In the genomic region with DNA sequence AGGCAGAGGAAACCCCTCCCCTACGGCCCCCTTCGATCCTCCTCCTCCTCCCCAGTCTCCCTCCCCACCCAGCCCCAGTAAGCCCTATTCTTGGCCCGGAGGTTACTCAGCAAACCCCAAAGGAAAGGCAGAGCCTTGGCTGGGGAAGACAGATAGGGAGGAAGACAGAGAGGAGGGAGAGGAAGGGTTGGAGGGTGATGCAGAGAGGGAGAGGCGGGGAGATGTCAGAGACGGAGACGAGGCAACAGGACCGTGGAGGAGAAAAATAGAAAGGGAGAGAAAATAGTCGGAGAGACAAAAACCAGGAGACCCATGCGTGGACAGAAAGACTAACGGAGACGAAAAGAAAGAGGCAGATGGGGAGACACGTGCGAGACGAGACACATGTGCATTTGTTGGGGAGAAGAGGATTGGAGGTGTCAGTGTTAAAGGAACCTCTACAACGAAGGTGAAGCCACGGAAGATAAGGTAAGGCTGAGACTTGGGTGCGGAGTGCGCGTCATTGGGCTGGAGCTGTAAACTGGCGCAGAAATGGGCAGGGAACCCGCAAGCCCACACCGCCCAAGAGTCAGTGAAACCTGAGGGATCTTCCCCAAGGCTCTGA, we compare ENCODE assay signal across 8 cellular contexts. TPM values are rescaled to one million over a fixed set of nuclear protein-coding genes. Genes with fewer than 3 reads are reported as not detected.
DNase-seq lines count a peak whose midpoint lies in the region; ATAC-seq and TF ChIP-seq lines count a peak whose summit lies in the region.

No MANE protein-coding gene starts in this region.

- H3K9me3 Mint-ChIP-seq in activated T-cell treated with anti-CD3 and anti-CD28 coated beads, Interleukin-2, amount 50 U/mL, for 24 hours, result no peaks in the 10 kb centered on the region

- H3K4me3 Mint-ChIP-seq in activated T-cell treated with anti-CD3 and anti-CD28 coated beads, Interleukin-2, amount 50 U/mL, for 24 hours, result peak overlapping the region; percentile 99
- peak overlapping the region; percentile 99 for H3K4me3 Mint-ChIP-seq in T-helper 17 cell

- H3K27me3 ChIP-seq in psoas muscle (ENCODE audit: insufficient read depth in 3 of 3, low read length in 2 of 3), result peaks cover 0 to 38% (median 0%) of the 10 kb centered on the region in 3 donors

- H3K9me3 ChIP-seq in T-helper 17 cell (ENCODE audit: control insufficient read depth, low read length, poor library complexity, severe bottlenecking), result no peaks in the 10 kb centered on the region
- H3K9me3 ChIP-seq in psoas muscle, result no peaks in the 10 kb centered on the region

- WGBS in psoas muscle, 3 donors, result 7 to 13% (median 9%) methylated on average over 22 of the region's 22 CpGs

- peaks cover 45% of the 10 kb centered on the region for H3K4me1 Mint-ChIP-seq in activated T-cell treated with anti-CD3 and anti-CD28 coated beads, Interleukin-2, amount 50 U/mL, for 24 hours (ENCODE audit: low read depth)
- H3K4me1 Mint-ChIP-seq in T-helper 17 cell, result peaks cover 46% of the 10 kb centered on the region

- no peak for DNase-seq in activated T-cell treated with anti-CD3 and anti-CD28 coated beads, Interleukin-2, amount 50 U/mL, for 24 hours
- no peak for DNase-seq in activated T-cell treated with anti-CD3 and anti-CD28 coated beads, Interleukin-2, amount 50 U/mL, for 1 hour
- no peak for DNase-seq in T-helper 17 cell
- DNase-seq in fibroblast of the aortic adventitia (ENCODE audit: low read depth), result peak; percentile 39
- no peak for DNase-seq in psoas muscle
- no peak for DNase-seq in foreskin melanocyte
- DNase-seq in NCI-H1417 (lab: John Stamatoyannopoulos, UW), result no peak
- no peak for DNase-seq in NCI-H1694 treated with DMSO at 0.1 percent for 48 hours (lab: John Stamatoyannopoulos, UW)

- TF ChIP-seq CTCF in fibroblast of the aortic adventitia (IDR thresholded peaks at IDR 0.05; ENCODE audit: insufficient read depth, low read length) (no peak), psoas muscle (IDR thresholded peaks at IDR 0.05) (no peak)

- intact Hi-C loops in psoas muscle (cut with DNase I), result loop anchor here in 1 of 2 donors (5.0 kb wide), 1 partner anchor 34 kb away; no protein-coding TSS in a partner anchor

- ATAC-seq in T-helper 17 cell (peak; percentile 13), psoas muscle (no peak)

- H3K36me3 Mint-ChIP-seq in activated T-cell treated with anti-CD3 and anti-CD28 coated beads, Interleukin-2, amount 50 U/mL, for 24 hours (ENCODE audit: low read depth), result peaks cover 66% of the 10 kb centered on the region
- peaks cover 14% of the 10 kb centered on the region for H3K36me3 Mint-ChIP-seq in T-helper 17 cell (ENCODE audit: low read depth)

- no peak overlapping the region for H3K27ac ChIP-seq in psoas muscle

- H3K27ac Mint-ChIP-seq in activated T-cell treated with anti-CD3 and anti-CD28 coated beads, Interleukin-2, amount 50 U/mL, for 24 hours, result peak overlapping the region; percentile 99
- peak overlapping the region; percentile 99 for H3K27ac Mint-ChIP-seq in T-helper 17 cell

- H3K27me3 Mint-ChIP-seq in activated T-cell treated with anti-CD3 and anti-CD28 coated beads, Interleukin-2, amount 50 U/mL, for 24 hours, result no peaks in the 10 kb centered on the region
- no peaks in the 10 kb centered on the region for H3K27me3 Mint-ChIP-seq in T-helper 17 cell

- H3K36me3 ChIP-seq in psoas muscle (ENCODE audit: insufficient read depth in 1 of 2, low read depth in 1 of 2), result peaks cover 0 to 4% of the 10 kb centered on the region in 2 donors

- H3K4me3 ChIP-seq in fibroblast of the aortic adventitia (ENCODE audit: low read depth, low read length), result peak overlapping the region; percentile 93
- H3K4me3 ChIP-seq in psoas muscle, result peak overlapping the region; percentile 69

- peaks cover 3% of the 10 kb centered on the region for H3K4me1 ChIP-seq in psoas muscle

RNA-seq across cellular contexts. Expression of a gene that starts 2.9 kb away (rescaled TPM):
- total RNA-seq in T-helper 17 cell (100 to 1,000 TPM; 408 to 431 TPM), fibroblast of the aortic adventitia (ENCODE audit: low replicate concordance) (18.7 and 19.8 TPM in 2 replicates), psoas muscle (10 to 100 TPM in 2 of 4 donors, 1 to 10 TPM in 2; 8.2 to 10.8 (median 10.1) TPM)
- polyA plus RNA-seq in psoas muscle, result 10 to 100 TPM in 1 of 3 donors, 1 to 10 TPM in 2; 2.8 to 10.5 (median 3.2) TPM

RNA-seq across cellular contexts. Expression of a gene that starts 13.1 kb away (rescaled TPM):
- total RNA-seq in T-helper 17 cell (10 to 100 TPM; 37.1 to 41.4 TPM), fibroblast of the aortic adventitia (ENCODE audit: low replicate concordance) (0.25 and 4.5 TPM in 2 replicates), psoas muscle (1 to 10 TPM; 1.7 to 2.5 (median 2.0) TPM)
- 10 to 100 TPM in 1 of 3 donors, 1 to 10 TPM in 2; 7.9 to 13.1 (median 9.3) TPM for polyA plus RNA-seq in psoas muscle

RNA-seq across cellular contexts. Expression of a gene that starts 25.5 kb away (rescaled TPM):
- 10 to 100 TPM in 1 of 2 donors, 1 to 10 TPM in 1; 6.9 to 35.0 TPM for total RNA-seq in T-helper 17 cell
- 4.7 and 5.6 TPM in 2 replicates for total RNA-seq in fibroblast of the aortic adventitia (ENCODE audit: low replicate concordance)
- total RNA-seq in psoas muscle, result 1 to 10 TPM; 1.4 to 2.6 (median 1.7) TPM
- polyA plus RNA-seq in psoas muscle, result 1 to 10 TPM in 2 of 3 donors, under 1 TPM in 1; 0.88 to 3.1 (median 2.5) TPM

RNA-seq across cellular contexts. Expression of a gene that starts 40.9 kb away (rescaled TPM):
- total RNA-seq in T-helper 17 cell (10 to 100 TPM; 34.7 to 35.4 TPM), fibroblast of the aortic adventitia (ENCODE audit: low replicate concordance) (7.9 and 11.4 TPM in 2 replicates), psoas muscle (10 to 100 TPM; 15.5 to 25.7 (median 21.6) TPM)
- polyA plus RNA-seq in psoas muscle, result 10 to 100 TPM; 13.7 to 23.7 (median 19.9) TPM

RNA-seq across cellular contexts. Expression of a gene that starts 46.3 kb away (rescaled TPM):
- total RNA-seq in T-helper 17 cell, result 10 to 100 TPM; 12.0 to 13.0 TPM
- 12.1 and 14.6 TPM in 2 replicates for total RNA-seq in fibroblast of the aortic adventitia (ENCODE audit: low replicate concordance)
- 10 to 100 TPM; 25.4 to 42.3 (median 41.2) TPM for total RNA-seq in psoas muscle
- polyA plus RNA-seq in psoas muscle, result 10 to 100 TPM; 34.9 to 78.8 (median 59.0) TPM

Comparison
In these comparisons a context has a peak if more than half of its experiments do, and no peak if none do; other contexts are left out.
1. RNA of a gene that starts 2.9 kb away (total RNA-seq): 408 to 431 TPM in T-helper 17 cell; 18.7 to 19.8 TPM in fibroblast of the aortic adventitia and 8.2 to 10.8 TPM in psoas muscle; every median in the first group is over 10 times any median in the second.